8 cellular contexts compared by ENCODE assay signal in the genomic region with DNA sequence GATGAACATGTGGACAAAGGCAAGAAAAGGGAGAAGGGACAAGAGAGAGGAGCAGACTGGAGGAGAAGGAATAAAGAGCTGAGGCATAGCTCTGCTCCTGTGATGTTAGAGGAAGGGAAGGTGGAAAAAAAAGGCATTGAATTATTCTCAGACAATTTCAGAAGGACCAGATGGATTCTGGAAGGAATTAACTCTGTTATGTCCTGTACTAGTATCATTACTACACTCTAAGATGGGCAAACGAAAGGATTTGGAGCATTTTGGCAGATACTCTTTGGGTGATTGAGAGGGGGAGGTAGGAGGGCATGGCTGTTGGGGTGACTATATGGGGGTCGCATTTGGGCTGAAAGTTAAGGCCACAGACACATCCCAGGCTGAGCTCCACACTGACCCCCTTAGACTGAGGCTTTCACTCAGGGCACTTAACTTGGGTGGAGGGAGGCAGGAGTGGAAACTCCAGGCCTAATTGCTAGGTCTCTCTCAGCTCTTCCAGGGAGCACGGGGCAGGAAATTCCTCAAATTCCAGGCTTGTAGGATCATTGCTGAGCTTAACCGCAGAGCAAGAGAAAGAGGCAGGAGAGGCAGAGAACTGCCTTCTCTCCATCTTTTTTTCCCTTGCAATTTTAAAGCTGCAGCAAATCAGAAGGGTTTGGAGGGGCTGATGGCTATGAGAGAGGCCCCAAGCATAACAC. TPM values are rescaled to one million over a fixed set of nuclear protein-coding genes. Genes with fewer than 3 reads are reported as not detected.
DNase-seq lines count a peak whose midpoint lies in the region; ATAC-seq and TF ChIP-seq lines count a peak whose summit lies in the region.

No MANE protein-coding gene starts in this region.

- H3K36me3 Mint-ChIP-seq in CD14-positive monocyte = no peaks in the 10 kb centered on the region

- no peak overlapping the region for H3K4me3 Mint-ChIP-seq in CD14-positive monocyte

- H3K4me3 ChIP-seq in adipocyte (ENCODE audit: low read length) (peak overlapping the region; percentile 69), rectal smooth muscle tissue (ENCODE audit: low read length) (no peak overlapping the region)

- H3K27ac ChIP-seq in rectal smooth muscle tissue (ENCODE audit: low read depth, low read length) = peak overlapping the region; percentile 80

- peak overlapping the region; percentile 81 for H3K9ac ChIP-seq in adipocyte (ENCODE audit: low read length)
- H3K9ac ChIP-seq in rectal smooth muscle tissue (ENCODE audit: low read length) = no peak overlapping the region

- no peak for TF ChIP-seq CTCF in CD14-positive monocyte (IDR thresholded peaks at IDR 0.05)

- intact Hi-C loops in left cardiac atrium (cut with DNase I) (no loop called here), CD14-positive monocyte (cut with micrococcal nuclease) (no loop called here)

- H3K27me3 Mint-ChIP-seq in CD14-positive monocyte (ENCODE audit: low read depth in 3 of 3) = peaks cover 5 to 11% (median 8%) of the 10 kb centered on the region in 3 donors

- H3K27me3 ChIP-seq in adipocyte (replicated peaks; ENCODE audit: control insufficient read depth, insufficient read depth, low read length) = no peaks in the 10 kb centered on the region
- no peaks in the 10 kb centered on the region for H3K27me3 ChIP-seq in rectal smooth muscle tissue (ENCODE audit: control insufficient read depth, insufficient read depth, low read length)

- peak; percentile 84 for DNase-seq in GM03348 (ENCODE audit: low spot score)
- peak; percentile 95 for DNase-seq in adipocyte (ENCODE audit: low read depth)
- peak; percentile 68 for DNase-seq in left cardiac atrium
- no peak for DNase-seq in NOMO-1 treated with DMSO at 0.1 percent for 48 hours (lab: John Stamatoyannopoulos, UW; ENCODE audit: unreplicated experiment)
- DNase-seq in CD14-positive monocyte (ENCODE audit: low spot score) = no peak

- peaks cover 8% of the 10 kb centered on the region for H3K4me1 Mint-ChIP-seq in CD14-positive monocyte

- H3K4me1 ChIP-seq in adipocyte (ENCODE audit: control insufficient read depth, insufficient read depth, low read length) (peaks cover 93% of the 10 kb centered on the region), rectal smooth muscle tissue (ENCODE audit: control insufficient read depth, insufficient read depth, low read length) (peaks cover 42% of the 10 kb centered on the region)

- H3K36me3 ChIP-seq in adipocyte (ENCODE audit: control insufficient read depth, insufficient read depth, low read length, severe bottlenecking) (peaks cover 4% of the 10 kb centered on the region), rectal smooth muscle tissue (ENCODE audit: control insufficient read depth, insufficient read depth, low read length) (no peaks in the 10 kb centered on the region)

- no peak overlapping the region for H3K27ac Mint-ChIP-seq in CD14-positive monocyte

- H3K9me3 Mint-ChIP-seq in CD14-positive monocyte = no peaks in the 10 kb centered on the region

- ATAC-seq in left cardiac atrium = peak; percentile 86 to 93
- ATAC-seq in HG03460 (IDR thresholded peaks at IDR 0.05; ENCODE audit: unreplicated experiment) = no peak
- no peak for ATAC-seq in HG03565 (IDR thresholded peaks at IDR 0.05; ENCODE audit: unreplicated experiment)

- H3K9me3 ChIP-seq in adipocyte (ENCODE audit: control insufficient read depth, low read length) = no peaks in the 10 kb centered on the region

RNA-seq across cellular contexts. Expression of gene KIRREL1, which starts 25.9 kb away (rescaled TPM):
- 10 to 100 TPM; 19.7 to 21.2 TPM for total RNA-seq in left cardiac atrium
- not detected for polyA plus RNA-seq in CD14-positive monocyte

Comparison
In these comparisons a context has a peak if more than half of its experiments do, and no peak if none do; other contexts are left out.
1. DNase-seq: peak in GM03348 (single experiment), adipocyte (single experiment) and left cardiac atrium (single experiment); none in NOMO-1 treated with DMSO at 0.1 percent for 48 hours (single experiment) and CD14-positive monocyte (single experiment).
2. ATAC-seq: peak in left cardiac atrium (2 of 2); none in HG03460 (single experiment) and HG03565 (single experiment).